7 cellular contexts compared by ENCODE assay signal in genomic region chr11:71928739-71929443, GRCh38.
DNase-seq lines count a peak whose midpoint lies in the region; ATAC-seq and TF ChIP-seq lines count a peak whose summit lies in the region.

TSS of gene RNF121 (plus strand) at chr11:71929046. CDS start at chr11:71929062, 16 bp downstream.

- ATAC-seq in GM18505 (IDR thresholded peaks at IDR 0.05; ENCODE audit: unreplicated experiment) (peak; percentile 80), HG02981 (IDR thresholded peaks at IDR 0.05; ENCODE audit: unreplicated experiment) (peak; percentile 81)

- TF ChIP-seq CTCF in retinal pigment epithelial cell (conservative IDR thresholded peaks at IDR 0.05; ENCODE audit: low read depth, low read length) = no peak

- peak; percentile 86 for DNase-seq in NCI-H2029 treated with DMSO at 0.1 percent for 48 hours (lab: John Stamatoyannopoulos, UW)
- peak; percentile 97 for DNase-seq in T-helper 9 cell
- peak; percentile 98 for DNase-seq in astrocyte of the hippocampus (ENCODE audit: low read depth, low spot score)
- peak; percentile 96 to 98 for DNase-seq in hippocampal formation (lab: John Stamatoyannopoulos, UW)
- peak; percentile 81 for DNase-seq in retinal pigment epithelial cell (ENCODE audit: low read depth)

- peak; percentile 90 for TF ChIP-seq POLR2A in GM18505 (IDR thresholded peaks at IDR 0.05; ENCODE audit: borderline replicate concordance, extremely low read depth, insufficient read depth, insufficient read length)

- H3K4me3 ChIP-seq in retinal pigment epithelial cell (ENCODE audit: low read length) = peak within 1 kb of the TSS; percentile 86

Comparison
In these comparisons a context has a peak if more than half of its experiments do, and no peak if none do; other contexts are left out.
1. Peak in every context shown above with its lines: DNase-seq, ATAC-seq and H3K4me3 ChIP-seq.